In the genomic region with DNA sequence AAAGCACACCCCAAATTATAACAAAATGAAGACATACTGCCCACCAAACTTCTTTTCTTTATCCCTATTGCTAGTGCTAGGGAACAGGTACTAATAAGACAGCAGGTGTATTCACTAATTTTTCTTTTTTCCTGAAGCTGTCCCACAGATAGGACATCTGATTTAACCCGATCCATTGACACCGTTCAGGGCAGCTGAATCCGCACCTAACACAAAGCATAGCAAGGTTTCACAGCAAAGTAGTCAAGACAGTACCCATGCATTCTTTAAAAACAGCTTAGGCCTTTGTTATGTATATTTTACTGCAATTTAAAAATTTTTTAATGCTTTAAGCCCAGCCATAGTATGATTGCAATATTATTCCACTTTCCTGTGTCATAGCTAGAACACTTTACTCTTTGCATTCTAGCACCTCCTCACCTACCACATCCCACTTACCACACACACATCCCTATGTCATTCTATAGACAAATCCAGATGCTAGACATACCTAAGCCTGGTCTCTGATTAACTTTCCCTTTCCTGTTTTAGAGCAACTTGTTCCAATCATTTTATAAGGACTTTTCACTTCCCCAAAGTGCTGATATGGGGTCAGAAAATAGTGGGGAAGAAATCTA, we compare ENCODE assay signal across 11 cellular contexts. TPM values are rescaled to one million over a fixed set of nuclear protein-coding genes. Genes with fewer than 3 reads are reported as not detected.
DNase-seq lines count a peak whose midpoint lies in the region; TF ChIP-seq lines count a peak whose summit lies in the region.
"Had no signal": no experiment of that assay in that cellular context is flagged by ENCODE, and none has a peak within 500 bp of the region (broad histone marks: within the 10 kb centered on the region; RNA-seq: fewer than 3 reads in every experiment).

No MANE protein-coding gene starts in this region.

- no peak overlapping the region for H3K4me3 ChIP-seq in BLaER1 treated with 17β-estradiol and CSF1 and Interleukin-3, amounts not matched to agents 10 nM and 100 nM
- H3K4me3 ChIP-seq in HUES64 (ENCODE audit: low read length) (no peak overlapping the region), osteoblast (ENCODE audit: insufficient read depth, low read length) (peak overlapping the region; percentile 65)
- H3K4me3 ChIP-seq: right atrium auricular region had no signal

- peak overlapping the region; percentile 57 to 89 (median 79) for H3K4me2 ChIP-seq in BLaER1 treated with 17β-estradiol and CSF1 and Interleukin-3, amounts not matched to agents 10 nM and 100 nM
- peak overlapping the region; percentile 84 for H3K4me2 ChIP-seq in osteoblast (ENCODE audit: insufficient read depth, low read length)

- H3K4me1 ChIP-seq in BLaER1 treated with 17β-estradiol and CSF1 and Interleukin-3, amounts not matched to agents 10 nM and 100 nM: peaks cover 54 to 75% (median 63%) of the 10 kb centered on the region in 10 experiments
- H3K4me1 ChIP-seq in HUES64 (ENCODE audit: insufficient read depth, low read length) (peaks cover 22% of the 10 kb centered on the region), osteoblast (ENCODE audit: insufficient read depth, low read length) (peaks cover 21% of the 10 kb centered on the region)

- peak overlapping the region in 6 of 11 experiments; percentile 46 to 69 (median 63); a peak in 9 of 22 replicates for H3K9ac ChIP-seq in BLaER1 treated with 17β-estradiol and CSF1 and Interleukin-3, amounts not matched to agents 10 nM and 100 nM
- H3K9ac ChIP-seq in HUES64 (ENCODE audit: low read depth, low read length): 0 out of 2 replicates have a peak overlapping the region, but pooled peaks have one; percentile 4

- H3K27me3 ChIP-seq in BLaER1 treated with 17β-estradiol and CSF1 and Interleukin-3, amounts not matched to agents 10 nM and 100 nM: no peaks in the 10 kb centered on the region
- H3K27me3 ChIP-seq in HUES64 (ENCODE audit: insufficient read depth, low read length) (no peaks in the 10 kb centered on the region), osteoblast (ENCODE audit: insufficient read depth, low read length) (no peaks in the 10 kb centered on the region)
- H3K27me3 ChIP-seq: right atrium auricular region had no signal

- peaks cover 5 to 29% (median 21%) of the 10 kb centered on the region in 11 experiments; a peak in 19 of 22 replicates for H3K36me3 ChIP-seq in BLaER1 treated with 17β-estradiol and CSF1 and Interleukin-3, amounts not matched to agents 10 nM and 100 nM
- H3K36me3 ChIP-seq in HUES64 (ENCODE audit: insufficient read depth, low read length) (0 out of 2 replicates have a peak, but pooled peaks cover 8% of the 10 kb centered on the region), osteoblast (ENCODE audit: insufficient read depth, low read length) (no peaks in the 10 kb centered on the region)
- H3K36me3 ChIP-seq: right atrium auricular region had no signal

- DNase-seq in caudate nucleus (lab: John Stamatoyannopoulos, UW) (no peak), osteoblast (ENCODE audit: insufficient read length, low spot score, missing footprints) (peak; percentile 54), COLO668 (lab: John Stamatoyannopoulos, UW; ENCODE audit: unreplicated experiment) (no peak), NCI-H2107 (lab: John Stamatoyannopoulos, UW) (no peak), LoVo (ENCODE audit: low spot score) (no peak)
- DNase-seq: activated CD4-positive, alpha-beta T cell treated with anti-CD3 and anti-CD28 coated beads for 1 hour; activated T-cell treated with anti-CD3 and anti-CD28 coated beads, Interleukin-2, amount 50 U/mL, for 4 hours; effector CD4-positive, alpha-beta T cell had no signal

- no peak for TF ChIP-seq CTCF in osteoblast (IDR thresholded peaks at IDR 0.05; ENCODE audit: extremely low read depth, low read depth, low read length)

- H3K27ac ChIP-seq in BLaER1 treated with 17β-estradiol and CSF1 and Interleukin-3, amounts not matched to agents 10 nM and 100 nM: peak overlapping the region in 8 of 11 experiments; percentile 10 to 64 (median 54); a peak in 9 of 22 replicates
- H3K27ac ChIP-seq in HUES64 (ENCODE audit: low read depth, low read length) (peak overlapping the region; percentile 31), caudate nucleus (ENCODE audit: low read depth, low read length) (peak overlapping the region; percentile 32), osteoblast (ENCODE audit: low read depth, low read length) (peak overlapping the region; percentile 66)
- H3K27ac ChIP-seq: right atrium auricular region had no signal

- peaks cover 85% of the 10 kb centered on the region for H3K79me2 ChIP-seq in osteoblast (ENCODE audit: insufficient read depth, low read length)

- no peaks in the 10 kb centered on the region for H3K9me3 ChIP-seq in BLaER1 treated with 17β-estradiol and CSF1 and Interleukin-3, amounts not matched to agents 10 nM and 100 nM (replicated peaks in 1 of 11)
- H3K9me3 ChIP-seq in HUES64 (ENCODE audit: insufficient read depth, low read depth, low read length) (no peaks in the 10 kb centered on the region), osteoblast (ENCODE audit: low read depth, low read length) (no peaks in the 10 kb centered on the region)
- H3K9me3 ChIP-seq: right atrium auricular region had no signal

- 80% methylated on average over 3 of the region's 3 CpGs for WGBS in HUES64

- peak overlapping the region; percentile 57 for H2AFZ ChIP-seq in osteoblast (ENCODE audit: low read length)

- H4K20me1 ChIP-seq in BLaER1 treated with 17β-estradiol and CSF1 and Interleukin-3, amounts not matched to agents 10 nM and 100 nM: peaks cover 47 to 100% (median 86%) of the 10 kb centered on the region in 11 experiments; a peak in 21 of 22 replicates
- H4K20me1 ChIP-seq in osteoblast (ENCODE audit: insufficient read depth, low read length): peaks cover 6% of the 10 kb centered on the region

RNA-seq across cellular contexts. Expression of gene GATAD2B, which starts 40.4 kb away (rescaled TPM):
- polyA plus RNA-seq in HUES64 (2013, experiment 1 of 2): 13.0 TPM
- polyA plus RNA-seq in HUES64 (2013, experiment 2 of 2): 14.2 TPM
- total RNA-seq in osteoblast: 9.7 and 11.6 TPM in 2 replicates
